2 cellular contexts compared by ENCODE assay signal in the genomic region with DNA sequence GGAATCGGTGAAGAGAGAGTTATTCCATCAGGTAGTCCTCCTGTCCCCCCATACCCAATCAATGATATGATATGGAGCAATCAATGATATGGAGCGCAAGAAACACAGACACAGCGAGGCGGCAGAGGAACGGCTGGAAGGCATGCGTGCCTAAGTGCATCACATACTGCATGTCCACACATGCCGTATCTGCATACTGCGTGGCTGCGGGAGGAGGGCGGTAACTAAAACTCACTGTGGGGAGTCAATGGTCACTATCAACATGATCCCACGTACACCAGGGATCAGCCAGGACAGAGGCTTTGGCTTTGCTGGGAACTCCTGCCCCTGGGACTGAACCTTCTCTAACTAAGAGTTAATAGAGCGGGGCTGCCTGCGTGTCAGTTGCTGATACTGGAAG.
TF ChIP-seq lines count a peak whose summit lies in the region.

No MANE protein-coding gene starts in this region.

TF ChIP-seq in GM12891, 5 proteins besides CTCF, POLR2A, EP300 and RAD21:
- TF ChIP-seq PAX5 (IDR thresholded peaks at IDR 0.05; ENCODE audit: insufficient read depth, low read length, severe bottlenecking) (no peak), TAF1 (IDR thresholded peaks at IDR 0.05; ENCODE audit: low read depth, low read length) (no peak), SPI1 (IDR thresholded peaks at IDR 0.05; ENCODE audit: low read depth, low read length) (no peak), POLR2AphosphoS5 (IDR thresholded peaks at IDR 0.05; ENCODE audit: low read depth, low read length) (no peak; the same call in 1 of the 2 replicates), POU2F2 (IDR thresholded peaks at IDR 0.05; ENCODE audit: low read depth, low read length) (no peak)

TF ChIP-seq in H1, 55 proteins besides CTCF, POLR2A, EP300 and RAD21:
- TF ChIP-seq BRCA1 (IDR thresholded peaks at IDR 0.05; ENCODE audit: low read depth, low read length) (no peak), CTBP2 (IDR thresholded peaks at IDR 0.05; ENCODE audit: borderline replicate concordance, insufficient read depth, insufficient read length, low read length) (no peak), KDM4A (IDR thresholded peaks at IDR 0.05; ENCODE audit: low read depth, low read length, severe bottlenecking) (no peak), SP1 (IDR thresholded peaks at IDR 0.05; ENCODE audit: low read depth, low read length) (no peak), SP4 (IDR thresholded peaks at IDR 0.05; ENCODE audit: low read length) (no peak), NRF1 (IDR thresholded peaks at IDR 0.05; ENCODE audit: low read depth, low read length) (no peak), ASH2L (IDR thresholded peaks at IDR 0.05; ENCODE audit: low read length) (no peak), CHD1 (IDR thresholded peaks at IDR 0.05; ENCODE audit: low read depth, low read length) (no peak), SIX5 (IDR thresholded peaks at IDR 0.05; ENCODE audit: low read depth, low read length) (no peak), EZH2 (IDR thresholded peaks at IDR 0.05; ENCODE audit: low read depth, low read length, severe bottlenecking) (no peak), RBBP5 (IDR thresholded peaks at IDR 0.05; ENCODE audit: borderline replicate concordance, low read depth, low read length) (no peak), SRF (IDR thresholded peaks at IDR 0.05; ENCODE audit: low read depth, low read length) (no peak), RFX5 (IDR thresholded peaks at IDR 0.05; ENCODE audit: borderline replicate concordance, low read depth, low read length) (no peak), TBP (IDR thresholded peaks at IDR 0.05; ENCODE audit: low read depth, low read length) (no peak)
